Comparison of ENCODE assay signal across 24 cellular contexts in the genomic region with DNA sequence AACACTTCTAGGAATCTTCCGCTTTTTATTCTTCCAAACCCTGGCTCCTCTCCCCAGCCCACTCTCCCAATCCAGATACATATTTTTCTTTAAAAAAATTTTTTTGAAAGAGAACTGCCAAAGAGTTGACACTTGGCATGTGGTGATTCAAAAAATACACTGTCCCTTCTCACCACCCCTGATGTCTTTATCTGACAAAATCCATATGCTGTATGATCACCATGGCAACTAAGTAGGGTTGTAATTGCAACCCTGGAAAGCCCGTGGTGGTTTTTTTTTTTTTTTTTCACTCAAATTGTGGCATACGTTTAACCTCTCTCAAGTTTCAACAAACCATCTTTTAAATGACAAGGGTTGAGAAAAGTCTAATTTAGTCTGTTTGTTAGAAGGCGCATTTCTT.
"Had no signal": no experiment of that assay in that cellular context is flagged by ENCODE, and none has a peak within 500 bp of the region (broad histone marks: within the 10 kb centered on the region; RNA-seq: fewer than 3 reads in every experiment).

No MANE protein-coding gene starts in this region.

- H3K4me3 ChIP-seq: colonic mucosa, esophagus squamous epithelium, gastrocnemius medialis, hepatocyte, psoas muscle, sigmoid colon, stomach, thyroid gland, upper lobe of left lung, vagina had no signal

- DNase-seq: activated CD4-positive, alpha-beta T cell treated with anti-CD3 and anti-CD28 coated beads, Interleukin-2, amount 10 ng/mL, durations not matched to agents 7 days and 5 days; activated CD4-positive, CD25-positive, alpha-beta regulatory T cell treated with anti-CD3 and anti-CD28 coated beads, Interleukin-2, amount 50 U/mL, for 72 hours; activated CD8-positive, alpha-beta memory T cell treated with anti-CD3 and anti-CD28 coated beads, Interleukin-2, amount 10 ng/mL, durations not matched to agents 7 days and 5 days; activated CD8-positive, alpha-beta T cell treated with anti-CD3 and anti-CD28 coated beads, Interleukin-2, amount 10 ng/mL, durations not matched to agents 7 days and 5 days; activated T-cell treated with anti-CD3 and anti-CD28 coated beads, Interleukin-2, amount 50 U/mL, for 48 hours; anterior cingulate cortex; colonic mucosa; effector CD8-positive, alpha-beta T cell; esophagus squamous epithelium; gastrocnemius medialis; islet precursor cell; mammary epithelial cell; naive B cell; nephron progenitor cell; nucleus accumbens; psoas muscle; sigmoid colon; small intestine; stimulated activated CD4-positive, alpha-beta T cell treated with anti-CD3 and anti-CD28 coated beads, Interleukin-4, amount 100 ng/mL, for 24 hours; stomach; thyroid gland; upper lobe of left lung had no signal
